1 cellular context compared by ENCODE assay signal in genomic region chr14:29653303-29653702, GRCh38.
TF ChIP-seq lines count a peak whose summit lies in the region.

No MANE protein-coding gene starts in this region.

TF ChIP-seq in K562, 482 proteins besides CTCF, POLR2A, EP300 and RAD21 (continued from another document):
- TF ChIP-seq SFPQ (IDR thresholded peaks at IDR 0.05; ENCODE audit: low read depth, low read length), result no peak
- TF ChIP-seq FOXP1 (CRISPR knock-in tag; IDR thresholded peaks at IDR 0.05), result no peak
- peak; percentile 98 for TF ChIP-seq MAFF (IDR thresholded peaks at IDR 0.05; ENCODE audit: low read length)
- no peak for TF ChIP-seq SAP30 (IDR thresholded peaks at IDR 0.05; ENCODE audit: borderline replicate concordance, insufficient read depth, low read depth, low read length, poor library complexity, severe bottlenecking)
- no peak for TF ChIP-seq MAX (CRISPR knock-in tag; IDR thresholded peaks at IDR 0.05)
- TF ChIP-seq BACH1 (tag; IDR thresholded peaks at IDR 0.05), result no peak
- no peak for TF ChIP-seq ZSCAN29 (IDR thresholded peaks at IDR 0.05)
